In the genomic region with DNA sequence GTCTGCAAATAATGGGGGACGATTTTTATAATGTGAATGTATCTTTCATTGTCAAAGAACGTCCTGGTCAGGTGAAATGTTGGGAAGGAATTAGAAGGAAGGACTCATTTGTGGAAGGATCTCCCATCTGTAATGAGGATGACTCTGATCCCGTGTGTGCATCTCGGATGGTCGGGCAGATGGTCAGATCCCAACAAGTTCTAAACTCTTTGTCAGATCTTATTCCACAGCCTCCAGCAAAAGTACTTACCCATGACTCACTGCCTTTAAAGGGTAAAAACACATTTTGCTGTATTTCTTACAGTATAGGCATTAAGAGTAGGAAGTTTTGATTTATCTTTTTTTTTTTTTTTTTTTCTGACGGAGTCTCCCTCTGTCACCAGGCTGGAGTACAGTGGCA, we compare ENCODE assay signal across 23 cellular contexts. TPM values are rescaled to one million over a fixed set of nuclear protein-coding genes. Genes with fewer than 3 reads are reported as not detected.
DNase-seq lines count a peak whose midpoint lies in the region; FAIRE-seq and TF ChIP-seq lines count a peak whose summit lies in the region.
"Had no signal": no experiment of that assay in that cellular context is flagged by ENCODE, and none has a peak within 500 bp of the region (broad histone marks: within the 10 kb centered on the region; RNA-seq: fewer than 3 reads in every experiment).

No MANE protein-coding gene starts in this region.

- H3K36me3 ChIP-seq in left ventricle myocardium inferior (no peaks in the 10 kb centered on the region), colonic mucosa (no peaks in the 10 kb centered on the region)
- H3K36me3 ChIP-seq: uterus had no signal

- no peak overlapping the region for H3K9ac ChIP-seq in colonic mucosa (ENCODE audit: low read depth in 2 of 2, low read length in 2 of 2)

- H3K9me3 ChIP-seq in left ventricle myocardium inferior (replicated peaks), result no peaks in the 10 kb centered on the region
- H3K9me3 ChIP-seq in colonic mucosa, result no peaks in the 10 kb centered on the region
- H3K9me3 ChIP-seq: uterus had no signal

- no peaks in the 10 kb centered on the region for H3K4me1 ChIP-seq in left ventricle myocardium inferior
- no peaks in the 10 kb centered on the region for H3K4me1 ChIP-seq in colonic mucosa
- H3K4me1 ChIP-seq: uterus had no signal

- intact Hi-C loops in left ventricle myocardium inferior (cut with micrococcal nuclease), result no loop called here
- intact Hi-C loops in activated naive CD4-positive, alpha-beta T cell treated with anti-CD3 and anti-CD28 coated beads for 36 hours (cut with micrococcal nuclease), result no loop called here
- intact Hi-C loops in colonic mucosa (cut with DNase I), result no loop called here

- H3K27ac ChIP-seq in left ventricle myocardium inferior (replicated peaks) (no peak overlapping the region), colonic mucosa (no peak overlapping the region)
- H3K27ac ChIP-seq: uterus had no signal

- H3K9me3 Mint-ChIP-seq in activated naive CD4-positive, alpha-beta T cell treated with anti-CD3 and anti-CD28 coated beads for 36 hours, result no peaks in the 10 kb centered on the region
- H3K9me3 Mint-ChIP-seq: activated CD4-positive, alpha-beta T cell treated with anti-CD3 and anti-CD28 coated beads, Interleukin-2, amount 10 ng/mL, durations not matched to agents 24 days and 14 days had no signal

- CTCF ChIA-PET in activated naive CD4-positive, alpha-beta T cell treated with anti-CD3 and anti-CD28 coated beads for 36 hours (lab: Charles Lee), result no interaction called here

- peaks cover 8% of the 10 kb centered on the region for H3K4me1 Mint-ChIP-seq in activated naive CD4-positive, alpha-beta T cell treated with anti-CD3 and anti-CD28 coated beads for 36 hours (ENCODE audit: low read depth)
- H3K4me1 Mint-ChIP-seq: activated CD4-positive, alpha-beta T cell treated with anti-CD3 and anti-CD28 coated beads, Interleukin-2, amount 10 ng/mL, durations not matched to agents 24 days and 14 days had no signal

- H3K27me3 Mint-ChIP-seq in activated naive CD4-positive, alpha-beta T cell treated with anti-CD3 and anti-CD28 coated beads for 36 hours (ENCODE audit: low read depth), result peaks cover 5% of the 10 kb centered on the region

- no peak overlapping the region for H3K27ac Mint-ChIP-seq in activated naive CD4-positive, alpha-beta T cell treated with anti-CD3 and anti-CD28 coated beads for 36 hours
- H3K27ac Mint-ChIP-seq: activated CD4-positive, alpha-beta T cell treated with anti-CD3 and anti-CD28 coated beads, Interleukin-2, amount 10 ng/mL, durations not matched to agents 24 days and 14 days; CD4-positive, CD25-positive, alpha-beta regulatory T cell had no signal

- no peak for TF ChIP-seq CTCF in fibroblast of villous mesenchyme (IDR thresholded peaks at IDR 0.05; ENCODE audit: insufficient read depth, low read depth, low read length)
- no peak for TF ChIP-seq CTCF in left ventricle myocardium inferior (IDR thresholded peaks at IDR 0.05; ENCODE audit: borderline replicate concordance)
- no peak for TF ChIP-seq CTCF in colonic mucosa (IDR thresholded peaks at IDR 0.05)

- H3K36me3 Mint-ChIP-seq in activated naive CD4-positive, alpha-beta T cell treated with anti-CD3 and anti-CD28 coated beads for 36 hours (ENCODE audit: low read depth), result no peaks in the 10 kb centered on the region
- H3K36me3 Mint-ChIP-seq: CD4-positive, CD25-positive, alpha-beta regulatory T cell had no signal

- H3K4me3 ChIP-seq in fibroblast of villous mesenchyme (ENCODE audit: low read depth, low read length) (no peak overlapping the region), left ventricle myocardium inferior (no peak overlapping the region), colonic mucosa (no peak overlapping the region)
- H3K4me3 ChIP-seq: uterus had no signal

- DNase-seq in A172 (ENCODE audit: low spot score), result peak; percentile 46
- peak; percentile 58 for DNase-seq in HCEC 1CT
- DNase-seq in T1000 (lab: John Stamatoyannopoulos, UW), result peak; percentile 30
- peak; percentile 8 for DNase-seq in fibroblast of villous mesenchyme (ENCODE audit: low read depth)
- no peak for DNase-seq in left ventricle myocardium inferior
- DNase-seq in activated naive CD4-positive, alpha-beta T cell treated with anti-CD3 and anti-CD28 coated beads for 36 hours, result no peak
- DNase-seq in colonic mucosa, result no peak
- DNase-seq in frontal cortex (ENCODE audit: low spot score in 2 of 2), result no peak
- DNase-seq: activated CD4-positive, alpha-beta T cell treated with anti-CD3 and anti-CD28 coated beads, Interleukin-2, amount 10 ng/mL, durations not matched to agents 24 days and 14 days; CD4-positive, CD25-positive, alpha-beta regulatory T cell; DMS 273 treated with DMSO at 0.1 percent for 48 hours; left cardiac atrium; midbrain; NCI-H1092 treated with DMSO at 0.1 percent for 48 hours; NCI-H510A treated with DMSO at 0.1 percent for 48 hours; stimulated activated CD8-positive, alpha-beta memory T cell treated with anti-CD3 and anti-CD28 coated beads, Interleukin-4, amount 100 ng/mL, for 48 hours; T-helper 1 cell; uterus had no signal

- no peak for FAIRE-seq in frontal cortex (lab: Jason Lieb, UNC)

- H3K27me3 ChIP-seq in left ventricle myocardium inferior (ENCODE audit: low read depth) (peaks cover 50% of the 10 kb centered on the region), colonic mucosa (no peaks in the 10 kb centered on the region)
- H3K27me3 ChIP-seq: uterus had no signal

- no peak overlapping the region for H3K4me3 Mint-ChIP-seq in activated naive CD4-positive, alpha-beta T cell treated with anti-CD3 and anti-CD28 coated beads for 36 hours
- H3K4me3 Mint-ChIP-seq: activated CD4-positive, alpha-beta T cell treated with anti-CD3 and anti-CD28 coated beads, Interleukin-2, amount 10 ng/mL, durations not matched to agents 24 days and 14 days; CD4-positive, CD25-positive, alpha-beta regulatory T cell had no signal

RNA-seq across cellular contexts. Expression of a gene that starts 0.5 kb away (rescaled TPM):
- total RNA-seq in A172 (2014; rRNA removed; shearing (Covaris generic)), result not detected in 2 replicates
- not detected in 2 replicates for total RNA-seq in fibroblast of villous mesenchyme
- total RNA-seq in left ventricle myocardium inferior, result not detected
- total RNA-seq in activated naive CD4-positive, alpha-beta T cell treated with anti-CD3 and anti-CD28 coated beads for 36 hours, result not detected
- total RNA-seq in colonic mucosa, result not detected
- total RNA-seq in frontal cortex, result not detected
- total RNA-seq: A673; activated CD4-positive, alpha-beta T cell treated with anti-CD3 and anti-CD28 coated beads, Interleukin-2, amount 10 ng/mL, durations not matched to agents 24 days and 14 days; CD4-positive, CD25-positive, alpha-beta regulatory T cell; cerebellum; left cardiac atrium; pulmonary artery endothelial cell; Right ventricle myocardium inferior; subcutaneous adipose tissue; uterus had no signal

RNA-seq across cellular contexts. Expression of a gene that starts 3.5 kb away (rescaled TPM):
- not detected in 2 replicates for total RNA-seq in A172 (2014; rRNA removed; shearing (Covaris generic))
- total RNA-seq in fibroblast of villous mesenchyme, result not detected in 2 replicates
- total RNA-seq in left ventricle myocardium inferior, result not detected
- not detected for total RNA-seq in activated naive CD4-positive, alpha-beta T cell treated with anti-CD3 and anti-CD28 coated beads for 36 hours
- total RNA-seq in colonic mucosa, result not detected
- total RNA-seq in frontal cortex, result not detected
- total RNA-seq: A673; activated CD4-positive, alpha-beta T cell treated with anti-CD3 and anti-CD28 coated beads, Interleukin-2, amount 10 ng/mL, durations not matched to agents 24 days and 14 days; CD4-positive, CD25-positive, alpha-beta regulatory T cell; cerebellum; left cardiac atrium; pulmonary artery endothelial cell; Right ventricle myocardium inferior; subcutaneous adipose tissue; uterus had no signal

RNA-seq across cellular contexts. Expression of a gene that starts 6.7 kb away (rescaled TPM):
- total RNA-seq in A172 (2014; rRNA removed; shearing (Covaris generic)), result 0.22 TPM in 1 of 2 replicates, not detected in the other
- total RNA-seq in fibroblast of villous mesenchyme (not detected in 2 replicates), left ventricle myocardium inferior (not detected), colonic mucosa (not detected), frontal cortex (not detected)
- not detected for total RNA-seq in activated naive CD4-positive, alpha-beta T cell treated with anti-CD3 and anti-CD28 coated beads for 36 hours
- total RNA-seq: activated CD4-positive, alpha-beta T cell treated with anti-CD3 and anti-CD28 coated beads, Interleukin-2, amount 10 ng/mL, durations not matched to agents 24 days and 14 days; CD4-positive, CD25-positive, alpha-beta regulatory T cell; cerebellum; left cardiac atrium; pulmonary artery endothelial cell; Right ventricle myocardium inferior; subcutaneous adipose tissue; uterus had no signal

RNA-seq across cellular contexts. Expression of a gene that starts 14.5 kb away (rescaled TPM):
- total RNA-seq in A172 (2014; rRNA removed; shearing (Covaris generic)), result not detected in 2 replicates
- not detected in 2 replicates for total RNA-seq in fibroblast of villous mesenchyme
- total RNA-seq in left ventricle myocardium inferior, result not detected
- not detected for total RNA-seq in activated naive CD4-positive, alpha-beta T cell treated with anti-CD3 and anti-CD28 coated beads for 36 hours
- not detected for total RNA-seq in colonic mucosa
- not detected for total RNA-seq in frontal cortex
- total RNA-seq: A673; activated CD4-positive, alpha-beta T cell treated with anti-CD3 and anti-CD28 coated beads, Interleukin-2, amount 10 ng/mL, durations not matched to agents 24 days and 14 days; CD4-positive, CD25-positive, alpha-beta regulatory T cell; cerebellum; left cardiac atrium; pulmonary artery endothelial cell; Right ventricle myocardium inferior; subcutaneous adipose tissue; uterus had no signal

RNA-seq across cellular contexts. Expression of a gene that starts 19.7 kb away (rescaled TPM):
- not detected in 2 replicates for total RNA-seq in A172 (2014; rRNA removed; shearing (Covaris generic))
- total RNA-seq in fibroblast of villous mesenchyme (not detected in 2 replicates), left ventricle myocardium inferior (not detected), colonic mucosa (not detected), frontal cortex (not detected)
- total RNA-seq in activated naive CD4-positive, alpha-beta T cell treated with anti-CD3 and anti-CD28 coated beads for 36 hours, result not detected
- total RNA-seq: A673; activated CD4-positive, alpha-beta T cell treated with anti-CD3 and anti-CD28 coated beads, Interleukin-2, amount 10 ng/mL, durations not matched to agents 24 days and 14 days; CD4-positive, CD25-positive, alpha-beta regulatory T cell; cerebellum; left cardiac atrium; pulmonary artery endothelial cell; Right ventricle myocardium inferior; subcutaneous adipose tissue; uterus had no signal

Comparison
In these comparisons a context has a peak if more than half of its experiments do, and no peak if none do; other contexts are left out.
1. DNase-seq: peak in A172 (single experiment), HCEC 1CT (single experiment), T1000 (single experiment) and fibroblast of villous mesenchyme (single experiment); none in left ventricle myocardium inferior (single experiment), activated naive CD4-positive, alpha-beta T cell treated with anti-CD3 and anti-CD28 coated beads for 36 hours (single experiment), colonic mucosa (single experiment) and frontal cortex (0 of 2).